In genomic region chr17:496761-497586, GRCh38 we compare ENCODE assay signal across 17 cellular contexts. TPM values are rescaled to one million over a fixed set of nuclear protein-coding genes. Genes with fewer than 3 reads are reported as not detected.
A peak's percentile ranks its signal among the peaks of the same experiment; 100 is the strongest.
DNase-seq lines count a peak whose midpoint lies in the region; ATAC-seq and TF ChIP-seq lines count a peak whose summit lies in the region.
"Had no signal": no experiment of that assay in that cellular context is flagged by ENCODE, and none has a peak within 500 bp of the region (broad histone marks: within the 10 kb centered on the region; RNA-seq: fewer than 3 reads in every experiment).

No MANE protein-coding gene starts in this region.

- H3K79me2 ChIP-seq in Loucy (ENCODE audit: insufficient read depth, low read length) = no peaks in the 10 kb centered on the region

- no peak for ATAC-seq in HG03175 (IDR thresholded peaks at IDR 0.05; ENCODE audit: unreplicated experiment)
- ATAC-seq in left lung = no peak
- ATAC-seq: K562, left cardiac atrium, sciatic nerve had no signal

- peaks cover 0 to 4% (median 0%) of the 10 kb centered on the region in 11 experiments; a peak in 4 of 22 replicates for H3K27me3 ChIP-seq in BLaER1 treated with 17β-estradiol and CSF1 and Interleukin-3, amounts not matched to agents 10 nM and 100 nM
- H3K27me3 ChIP-seq in Loucy (ENCODE audit: insufficient read depth, low read length, poor library complexity, severe bottlenecking) (no peaks in the 10 kb centered on the region), tibial nerve (peaks cover 0 to 10% of the 10 kb centered on the region in 2 donors), left lung (peaks cover 0 to 8% of the 10 kb centered on the region in 2 donors)

- no peaks in the 10 kb centered on the region for H3F3A ChIP-seq in Loucy (ENCODE audit: low read depth)

- H4K20me1 ChIP-seq in BLaER1 treated with 17β-estradiol and CSF1 and Interleukin-3, amounts not matched to agents 10 nM and 100 nM = no peaks in the 10 kb centered on the region
- H4K20me1 ChIP-seq in Loucy (ENCODE audit: insufficient read depth, low read length, poor library complexity, severe bottlenecking) = no peaks in the 10 kb centered on the region

- peaks cover 0 to 13% (median 0%) of the 10 kb centered on the region in 11 experiments; a peak in 3 of 22 replicates for H3K36me3 ChIP-seq in BLaER1 treated with 17β-estradiol and CSF1 and Interleukin-3, amounts not matched to agents 10 nM and 100 nM
- H3K36me3 ChIP-seq in Loucy (ENCODE audit: insufficient read depth, low read length) = no peaks in the 10 kb centered on the region
- H3K36me3 ChIP-seq in tibial nerve = no peaks in the 10 kb centered on the region
- no peaks in the 10 kb centered on the region for H3K36me3 ChIP-seq in left lung

- WGBS in tibial nerve, 2 donors = 71% methylated on average over 18 of the region's 18 CpGs

- H3K9me2 ChIP-seq in Loucy (replicated peaks; ENCODE audit: low read depth, low read length) = no peaks in the 10 kb centered on the region

- peak; percentile 43 for DNase-seq in A172 (ENCODE audit: low spot score)
- DNase-seq in fibroblast of mammary gland (ENCODE audit: low read depth) = peak; percentile 24
- no peak for DNase-seq in tibial nerve (ENCODE audit: low spot score in 2 of 2)
- no peak for DNase-seq in left lung
- DNase-seq in H4 (ENCODE audit: low spot score) = no peak
- DNase-seq: COR-L47, head of caudate nucleus, left cardiac atrium, NCI-H187, NCI-H524 treated with DMSO at 0.1 percent for 48 hours, SIG-M5 had no signal

- H2AFZ ChIP-seq in Loucy (ENCODE audit: low read length) = no peak overlapping the region

- intact Hi-C loops in left lung (cut with DNase I) = no loop called here

- H3K9me3 ChIP-seq in BLaER1 treated with 17β-estradiol and CSF1 and Interleukin-3, amounts not matched to agents 10 nM and 100 nM (replicated peaks in 1 of 11) = peaks cover 0 to 16% (median 7%) of the 10 kb centered on the region in 11 experiments; a peak in 11 of 22 replicates
- H3K9me3 ChIP-seq in Loucy (ENCODE audit: insufficient read depth, low read depth, low read length) (no peaks in the 10 kb centered on the region), tibial nerve (no peaks in the 10 kb centered on the region), left lung (no peaks in the 10 kb centered on the region)

- peaks cover 92 to 100% (median 99%) of the 10 kb centered on the region in 10 experiments for H3K4me1 ChIP-seq in BLaER1 treated with 17β-estradiol and CSF1 and Interleukin-3, amounts not matched to agents 10 nM and 100 nM
- peaks cover 33% of the 10 kb centered on the region for H3K4me1 ChIP-seq in Loucy (ENCODE audit: insufficient read depth, low read length, poor library complexity, severe bottlenecking)
- no peaks in the 10 kb centered on the region for H3K4me1 ChIP-seq in tibial nerve
- H3K4me1 ChIP-seq in left lung = peaks cover 0 to 45% of the 10 kb centered on the region in 2 donors

- peak overlapping the region in 10 of 11 experiments; percentile 43 to 96 (median 94); a peak in 21 of 22 replicates for H3K27ac ChIP-seq in BLaER1 treated with 17β-estradiol and CSF1 and Interleukin-3, amounts not matched to agents 10 nM and 100 nM
- H3K27ac ChIP-seq in tibial nerve (no peak overlapping the region), left lung (no peak overlapping the region)
- H3K27ac ChIP-seq: VCaP had no signal

- no peak for TF ChIP-seq EP300 in tibial nerve (IDR thresholded peaks at IDR 0.05)

- TF ChIP-seq POLR2A in tibial nerve (IDR thresholded peaks at IDR 0.05) = no peak

- peak overlapping the region; percentile 65 to 100 (median 95) for H3K4me2 ChIP-seq in BLaER1 treated with 17β-estradiol and CSF1 and Interleukin-3, amounts not matched to agents 10 nM and 100 nM
- H3K4me2 ChIP-seq in Loucy (ENCODE audit: low read depth, low read length, poor library complexity, severe bottlenecking) = peak overlapping the region; percentile 46

- TF ChIP-seq CTCF in Loucy (conservative IDR thresholded peaks at IDR 0.05; ENCODE audit: low read length) (no peak), fibroblast of mammary gland (conservative IDR thresholded peaks at IDR 0.05; ENCODE audit: control insufficient read depth, insufficient read depth, low read depth, low read length) (no peak), tibial nerve (IDR thresholded peaks at IDR 0.05) (no peak), left lung (IDR thresholded peaks at IDR 0.05) (no peak)

- H3K9ac ChIP-seq in BLaER1 treated with 17β-estradiol and CSF1 and Interleukin-3, amounts not matched to agents 10 nM and 100 nM = peak overlapping the region; percentile 2 to 97 (median 80); a peak in 19 of 22 replicates
- H3K9ac ChIP-seq in Loucy (ENCODE audit: low read depth, low read length, poor library complexity, severe bottlenecking) = no peak overlapping the region

- H3K4me3 ChIP-seq in BLaER1 treated with 17β-estradiol and CSF1 and Interleukin-3, amounts not matched to agents 10 nM and 100 nM = peak overlapping the region in 2 of 10 experiments; percentile 2 to 23; a peak in 4 of 20 replicates
- H3K4me3 ChIP-seq in Loucy (ENCODE audit: low read length, poor library complexity, severe bottlenecking) (no peak overlapping the region), fibroblast of mammary gland (ENCODE audit: control insufficient read depth, low read depth, low read length) (no peak overlapping the region), tibial nerve (no peak overlapping the region), left lung (no peak overlapping the region)
- H3K4me3 ChIP-seq: K562 had no signal

RNA-seq across cellular contexts. Expression of gene RFLNB, which starts 51.2 kb away (rescaled TPM):
- total RNA-seq in A172 (2014; rRNA removed; shearing (Covaris generic)) = 89.1 and 96.9 TPM in 2 replicates
- total RNA-seq in tibial nerve (10 to 100 TPM in 2 of 4 donors, 1 to 10 TPM in 2; 5.0 to 14.3 (median 9.0) TPM), left lung (10 to 100 TPM; 11.5 to 21.0 TPM)
- total RNA-seq in H4 (2014; rRNA removed; shearing (Covaris generic)) = 35.7 and 40.5 TPM in 2 replicates

Comparison
In these comparisons a context has a peak if more than half of its experiments do, and no peak if none do; other contexts are left out.
1. DNase-seq: peak in A172 (single experiment) and fibroblast of mammary gland (single experiment); none in tibial nerve (0 of 2), left lung (0 of 2) and H4 (single experiment).
2. H3K27ac ChIP-seq: peak in BLaER1 treated with 17β-estradiol and CSF1 and Interleukin-3, amounts not matched to agents 10 nM and 100 nM (10 of 11); none in tibial nerve (0 of 4) and left lung (0 of 2).